Comparison of ENCODE assay signal across 25 cellular contexts in genomic region chr19:7778081-7778480, GRCh38. TPM values are rescaled to one million over a fixed set of nuclear protein-coding genes. Genes with fewer than 3 reads are reported as not detected.
DNase-seq lines count a peak whose midpoint lies in the region; ATAC-seq, FAIRE-seq and TF ChIP-seq lines count a peak whose summit lies in the region.
"Had no signal": no experiment of that assay in that cellular context is flagged by ENCODE, and none has a peak within 500 bp of the region (broad histone marks: within the 10 kb centered on the region; RNA-seq: fewer than 3 reads in every experiment).

No MANE protein-coding gene starts in this region.

- 56% methylated on average over 5 of the region's 5 CpGs for WGBS in esophagus muscularis mucosa

- FAIRE-seq in HTR-8/SVneo (lab: Jason Lieb, UNC) = no peak
- FAIRE-seq: A549, K562 had no signal

- H3K9me3 ChIP-seq in OCI-LY7 (ENCODE audit: low read length) (no peaks in the 10 kb centered on the region), esophagus muscularis mucosa (no peaks in the 10 kb centered on the region)
- H3K9me3 ChIP-seq: A549, Peyer's patch had no signal

- no peaks in the 10 kb centered on the region for H3K27me3 ChIP-seq in HL-60 (ENCODE audit: insufficient read depth, poor library complexity, severe bottlenecking)
- peaks cover 0 to 59% (median 0%) of the 10 kb centered on the region in 4 donors for H3K27me3 ChIP-seq in esophagus muscularis mucosa
- H3K27me3 ChIP-seq: Peyer's patch had no signal

- no peaks in the 10 kb centered on the region for H3K79me2 ChIP-seq in OCI-LY7 (ENCODE audit: insufficient read depth, low read depth, low read length)

- H3K4me3 ChIP-seq in HL-60 (replicated peaks; ENCODE audit: insufficient read depth, low read length) = no peak overlapping the region
- no peak overlapping the region for H3K4me3 ChIP-seq in OCI-LY7 (ENCODE audit: low read depth, low read length, poor library complexity, severe bottlenecking)
- H3K4me3 ChIP-seq in esophagus muscularis mucosa = no peak overlapping the region
- H3K4me3 ChIP-seq: A549, K562, Peyer's patch had no signal

- peak; percentile 27 for ATAC-seq in left lobe of liver
- ATAC-seq: A549; esophagus mucosa; HCT116; K562; naive thymus-derived CD4-positive, alpha-beta T cell; right cardiac atrium had no signal

- CTCF ChIA-PET in OCI-LY7 (lab: Charles Lee; ENCODE audit: unreplicated experiment) = no interaction called here

- no TSS peak for BruUV-seq in OCI-LY7 (replicated peaks; lab: Mats Ljungman, UMichigan)

- POLR2A ChIA-PET in OCI-LY7 (lab: Charles Lee) = interaction anchor here (0.6 to 0.7 kb wide), 2 partner anchors 59 to 75 kb away, joined by 3 to 6 read pairs; no protein-coding TSS in a partner anchor

- H3K4me1 ChIP-seq in OCI-LY7 (ENCODE audit: insufficient read depth, low read length, poor library complexity, severe bottlenecking) = peaks cover 5% of the 10 kb centered on the region
- H3K4me1 ChIP-seq in esophagus muscularis mucosa = no peaks in the 10 kb centered on the region
- H3K4me1 ChIP-seq: A549, Peyer's patch had no signal

- no peak for TF ChIP-seq POLR2A in esophagus muscularis mucosa (IDR thresholded peaks at IDR 0.05; ENCODE audit: low read depth)

- H3K4me2 ChIP-seq in OCI-LY7 (ENCODE audit: low read length) = no peak overlapping the region
- H3K4me2 ChIP-seq: A549 had no signal

- peak; percentile 5 for DNase-seq in Ammon's horn (ENCODE audit: low spot score)
- DNase-seq in HL-60 (ENCODE audit: low read depth in 1 of 2, low spot score in 1 of 2) = peak; percentile 50 to 69
- DNase-seq in OCI-LY7 (ENCODE audit: low spot score) = peak; percentile 26
- no peak for DNase-seq in left lobe of liver (ENCODE audit: low spot score)
- DNase-seq in HTR-8/SVneo (ENCODE audit: insufficient read length, low spot score) = no peak
- DNase-seq in NCI-H1694 treated with DMSO at 0.1 percent for 48 hours (lab: John Stamatoyannopoulos, UW) = no peak
- no peak for DNase-seq in putamen (ENCODE audit: low spot score)
- no peak for DNase-seq in esophagus muscularis mucosa (ENCODE audit: extremely low spot score)
- DNase-seq: activated CD8-positive, alpha-beta memory T cell treated with anti-CD3 and anti-CD28 coated beads, Interleukin-2, amount 50 U/mL, for 4 hours; effector CD4-positive, alpha-beta T cell; naive thymus-derived CD4-positive, alpha-beta T cell; NCI-H1048; NCI-H187 treated with DMSO at 0.1 percent for 48 hours; Peyer's patch; right cardiac atrium; T-helper 2 cell had no signal

- H4K20me1 ChIP-seq in OCI-LY7 (ENCODE audit: insufficient read depth, low read length) = no peaks in the 10 kb centered on the region

- H3K27ac ChIP-seq in HL-60 (replicated peaks) (peak overlapping the region; percentile 41), OCI-LY7 (ENCODE audit: low read depth, low read length, poor library complexity, severe bottlenecking) (no peak overlapping the region), esophagus muscularis mucosa (replicated peaks in 1 of 4) (no peak overlapping the region)
- H3K27ac ChIP-seq: A549, Peyer's patch had no signal

- H3K36me3 ChIP-seq in OCI-LY7 (ENCODE audit: insufficient read depth, low read length) = no peaks in the 10 kb centered on the region
- H3K36me3 ChIP-seq in esophagus muscularis mucosa = no peaks in the 10 kb centered on the region
- H3K36me3 ChIP-seq: Peyer's patch had no signal

- intact Hi-C loops in OCI-LY7 (cut with micrococcal nuclease; ENCODE audit: unreplicated experiment) = no loop called here
- intact Hi-C loops in esophagus muscularis mucosa (cut with DNase I) = no loop called here

- no peak for TF ChIP-seq EP300 in esophagus muscularis mucosa (IDR thresholded peaks at IDR 0.05)

- no peaks in the 10 kb centered on the region for H3K9me2 ChIP-seq in OCI-LY7 (ENCODE audit: insufficient read depth, low read length)

- H2AFZ ChIP-seq in OCI-LY7 (ENCODE audit: low read length) = no peak overlapping the region

- no peak for TF ChIP-seq CTCF in HL-60 (IDR thresholded peaks at IDR 0.05; ENCODE audit: insufficient read depth, low read length)
- TF ChIP-seq CTCF in OCI-LY7 (conservative IDR thresholded peaks at IDR 0.05; ENCODE audit: low read length) = no peak
- TF ChIP-seq CTCF in esophagus muscularis mucosa (IDR thresholded peaks at IDR 0.05) = no peak

RNA-seq across cellular contexts. Expression of gene CLEC4M, which starts 15.0 kb away (rescaled TPM):
- not detected in 2 replicates for total RNA-seq in OCI-LY7 (2014; rRNA removed; shearing (Covaris generic))
- not detected in 2 replicates for total RNA-seq in OCI-LY7 (2022)
- 13.2 TPM for total RNA-seq in left lobe of liver
- not detected for total RNA-seq in esophagus muscularis mucosa
- total RNA-seq: cerebellum; esophagus mucosa; K562; kidney epithelial cell; naive thymus-derived CD4-positive, alpha-beta T cell; osteoblast; Peyer's patch; right cardiac atrium; SK-MEL-5 had no signal

RNA-seq across cellular contexts. Expression of gene CD209, which starts 30.7 kb away (rescaled TPM):
- not detected in 2 replicates for total RNA-seq in OCI-LY7 (2014; rRNA removed; shearing (Covaris generic))
- total RNA-seq in OCI-LY7 (2022) = not detected in 2 replicates
- total RNA-seq in left lobe of liver = 1.2 TPM
- 10 to 100 TPM in 1 of 4 donors, 1 to 10 TPM in 3; 4.0 to 13.1 (median 8.4) TPM for total RNA-seq in esophagus muscularis mucosa
- total RNA-seq: K562, lung microvascular endothelial cell, osteoblast, SK-MEL-5 had no signal

RNA-seq across cellular contexts. Expression of gene CLEC4G, which starts 46.2 kb away (rescaled TPM):
- total RNA-seq in OCI-LY7 (2014; rRNA removed; shearing (Covaris generic)) = not detected in 2 replicates
- total RNA-seq in OCI-LY7 (2022) (not detected in 2 replicates), left lobe of liver (34.3 TPM), esophagus muscularis mucosa (1 to 10 TPM in 3 of 4 donors, under 1 TPM in 1; 0.75 to 2.5 (median 1.8) TPM)
- total RNA-seq: esophagus mucosa, K562, kidney epithelial cell, lung microvascular endothelial cell, osteoblast, SK-MEL-5 had no signal

RNA-seq across cellular contexts. Expression of gene EVI5L, which starts 51.9 kb away (rescaled TPM):
- total RNA-seq in OCI-LY7 (2014; rRNA removed; shearing (Covaris generic)) = 2.7 and 7.4 TPM in 2 replicates
- total RNA-seq in OCI-LY7 (2022) (5.5 and 5.9 TPM in 2 replicates), left lobe of liver (4.8 TPM), esophagus muscularis mucosa (10 to 100 TPM; 19.9 to 42.0 (median 29.2) TPM)

Comparison
In these comparisons a context has a peak if more than half of its experiments do, and no peak if none do; other contexts are left out.
1. DNase-seq: peak in Ammon's horn (single experiment), HL-60 (2 of 2) and OCI-LY7 (single experiment); none in left lobe of liver (single experiment), HTR-8/SVneo (single experiment), NCI-H1694 treated with DMSO at 0.1 percent for 48 hours (single experiment), putamen (single experiment) and esophagus muscularis mucosa (single experiment).
2. RNA of gene CLEC4M, which starts 15.0 kb away (total RNA-seq): 13.2 TPM in left lobe of liver (single experiment); not detected in OCI-LY7 and not detected in esophagus muscularis mucosa; every median in the first group is over 10 times any median in the second.
3. RNA of gene CLEC4G, which starts 46.2 kb away (total RNA-seq): 34.3 TPM in left lobe of liver (single experiment); 0.75 to 2.5 TPM in esophagus muscularis mucosa and not detected in OCI-LY7; every median in the first group is over 10 times any median in the second.